ENCODE assay signal across 20 cellular contexts in the genomic region with DNA sequence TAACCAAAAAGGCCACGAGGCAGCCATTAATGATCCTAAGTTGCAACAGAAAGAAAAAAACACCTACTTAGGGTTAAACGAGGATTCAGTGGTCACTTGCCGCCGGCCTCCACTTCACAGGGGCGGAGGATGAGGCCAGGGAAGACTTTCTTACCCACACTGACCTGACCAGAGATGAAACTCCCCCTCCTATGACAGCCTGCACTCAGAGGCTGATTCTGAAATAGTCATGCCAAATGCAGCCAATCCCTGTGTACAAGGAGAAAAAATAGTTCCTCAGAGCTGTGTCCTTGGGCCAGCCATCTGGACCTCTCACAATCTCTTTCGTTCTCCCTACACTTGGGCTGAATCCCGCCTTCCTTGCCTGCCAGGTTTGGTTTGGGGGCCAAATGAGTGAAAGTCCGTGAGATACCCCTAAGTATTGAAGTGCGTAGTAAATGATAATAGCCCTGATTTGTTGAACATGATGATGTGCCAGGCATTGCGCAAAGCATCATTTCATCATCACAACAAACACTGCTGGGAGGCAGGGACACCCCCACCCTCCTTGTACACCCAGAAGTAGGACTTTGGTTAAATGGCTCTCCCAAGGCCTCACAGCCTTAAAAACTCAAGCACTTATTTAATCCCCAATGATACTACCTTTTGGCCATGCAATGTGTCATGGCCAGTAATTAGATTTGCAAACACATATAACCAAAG. TPM values are rescaled to one million over a fixed set of nuclear protein-coding genes. Genes with fewer than 3 reads are reported as not detected.
A peak's percentile ranks its signal among the peaks of the same experiment; 100 is the strongest.
DNase-seq lines count a peak whose midpoint lies in the region; FAIRE-seq and TF ChIP-seq lines count a peak whose summit lies in the region.
"Had no signal": no experiment of that assay in that cellular context is flagged by ENCODE, and none has a peak within 500 bp of the region (broad histone marks: within the 10 kb centered on the region; RNA-seq: fewer than 3 reads in every experiment).

No MANE protein-coding gene starts in this region.

- H3K4me1 Mint-ChIP-seq in activated T-cell treated with anti-CD3 and anti-CD28 coated beads, Interleukin-2, amount 50 U/mL, for 24 hours (ENCODE audit: low read depth) = peaks cover 30% of the 10 kb centered on the region
- H3K4me1 Mint-ChIP-seq in progenitor cell of endocrine pancreas (ENCODE audit: low read depth) = peaks cover 3% of the 10 kb centered on the region

- H2AFZ ChIP-seq in KMS-11 (ENCODE audit: low read depth) (peak overlapping the region; percentile 33; the same call in 1 of the 2 replicates), osteoblast (ENCODE audit: low read length) (no peak overlapping the region)

- no peak overlapping the region for H3K4me3 ChIP-seq in KMS-11 (IDR thresholded peaks at IDR 0.05; ENCODE audit: insufficient read depth, low read depth, low read length)
- peak overlapping the region; percentile 53 for H3K4me3 ChIP-seq in adipocyte (ENCODE audit: low read length)
- H3K4me3 ChIP-seq in osteoblast (ENCODE audit: insufficient read depth, low read length) = no peak overlapping the region
- H3K4me3 ChIP-seq: left lung, mucosa of descending colon, upper lobe of right lung had no signal

- H3K4me2 ChIP-seq in KMS-11 (peak overlapping the region; percentile 79), osteoblast (ENCODE audit: insufficient read depth, low read length) (no peak overlapping the region)

- peak overlapping the region; percentile 78; the same call in 1 of the 2 replicates for H3K27ac ChIP-seq in KMS-11
- no peak overlapping the region for H3K27ac ChIP-seq in osteoblast (ENCODE audit: low read depth, low read length)
- H3K27ac ChIP-seq: left lung, upper lobe of right lung had no signal

- H4K20me1 ChIP-seq in KMS-11 (ENCODE audit: insufficient read depth) (peaks cover 9% of the 10 kb centered on the region; the same call in 1 of the 2 replicates), osteoblast (ENCODE audit: insufficient read depth, low read length) (no peaks in the 10 kb centered on the region)

- peak overlapping the region; percentile 13 for H3K27ac Mint-ChIP-seq in activated T-cell treated with anti-CD3 and anti-CD28 coated beads, Interleukin-2, amount 50 U/mL, for 24 hours
- no peak overlapping the region for H3K27ac Mint-ChIP-seq in progenitor cell of endocrine pancreas

- H3K36me3 ChIP-seq in KMS-11 (ENCODE audit: insufficient read depth) (peaks cover 6% of the 10 kb centered on the region; the same call in 1 of the 2 replicates), adipocyte (ENCODE audit: control insufficient read depth, insufficient read depth, low read length, severe bottlenecking) (no peaks in the 10 kb centered on the region), osteoblast (ENCODE audit: insufficient read depth, low read length) (no peaks in the 10 kb centered on the region)
- H3K36me3 ChIP-seq: left lung, upper lobe of right lung had no signal

- no peak for TF ChIP-seq CTCF in KMS-11 (conservative IDR thresholded peaks at IDR 0.05; ENCODE audit: low read depth, low read length)
- TF ChIP-seq CTCF in osteoblast (IDR thresholded peaks at IDR 0.05; ENCODE audit: extremely low read depth, low read depth, low read length) = no peak
- no peak for TF ChIP-seq CTCF in progenitor cell of endocrine pancreas (IDR thresholded peaks at IDR 0.05; ENCODE audit: unreplicated experiment)
- TF ChIP-seq CTCF in D721Med (IDR thresholded peaks at IDR 0.05; ENCODE audit: insufficient read depth, missing control alignments) = no peak

- peaks cover 28% of the 10 kb centered on the region for H3K4me1 ChIP-seq in KMS-11 (ENCODE audit: low read depth, poor library complexity, severe bottlenecking)
- peaks cover 32% of the 10 kb centered on the region for H3K4me1 ChIP-seq in adipocyte (ENCODE audit: control insufficient read depth, insufficient read depth, low read length)
- peaks cover 3% of the 10 kb centered on the region for H3K4me1 ChIP-seq in osteoblast (ENCODE audit: insufficient read depth, low read length)

- FAIRE-seq in D721Med (lab: Jason Lieb, UNC) = no peak
- FAIRE-seq: colon, H1 had no signal

- H3K79me2 ChIP-seq in KMS-11 (ENCODE audit: insufficient read depth, low read depth) = peaks cover 28% of the 10 kb centered on the region
- H3K79me2 ChIP-seq in osteoblast (ENCODE audit: insufficient read depth, low read length) = no peaks in the 10 kb centered on the region

- H3K9ac ChIP-seq in KMS-11 = peak overlapping the region; percentile 55; the same call in 1 of the 2 replicates
- H3K9ac ChIP-seq in adipocyte (ENCODE audit: low read length) = no peak overlapping the region

- no peak for DNase-seq in activated T-cell treated with anti-CD3 and anti-CD28 coated beads, Interleukin-2, amount 50 U/mL, for 24 hours
- DNase-seq in activated T-cell treated with anti-CD3 and anti-CD28 coated beads, Interleukin-2, amount 50 U/mL, for 48 hours = no peak
- DNase-seq in adipocyte (ENCODE audit: low read depth) (no peak), osteoblast (ENCODE audit: insufficient read length, low spot score, missing footprints) (peak; percentile 39), progenitor cell of endocrine pancreas (ENCODE audit: low spot score, unreplicated experiment) (no peak), D721Med (ENCODE audit: insufficient read length, low spot score) (no peak), NCI-H146 (lab: John Stamatoyannopoulos, UW) (no peak)
- DNase-seq: activated gamma-delta T cell treated with Interleukin-2 at 50 U/mL for 16 hours; left lung; mucosa of descending colon; NCI-H1092; NCI-H2081; NCI-H510A; stimulated activated CD4-positive, alpha-beta T cell treated with anti-CD3 and anti-CD28 coated beads, Interleukin-15, amount 100 ng/mL, for 24 hours; stimulated activated naive CD4-positive, alpha-beta T cell; SW 1271; upper lobe of right lung had no signal

- H3K27me3 ChIP-seq in KMS-11 (ENCODE audit: insufficient read depth, low read depth) (no peaks in the 10 kb centered on the region), adipocyte (replicated peaks; ENCODE audit: control insufficient read depth, insufficient read depth, low read length) (peaks cover 13% of the 10 kb centered on the region), osteoblast (ENCODE audit: insufficient read depth, low read length) (peaks cover 51% of the 10 kb centered on the region)

- H3K27me3 Mint-ChIP-seq in activated T-cell treated with anti-CD3 and anti-CD28 coated beads, Interleukin-2, amount 50 U/mL, for 24 hours = peaks cover 8% of the 10 kb centered on the region
- H3K27me3 Mint-ChIP-seq in progenitor cell of endocrine pancreas = peaks cover 90% of the 10 kb centered on the region

- H3K9me3 ChIP-seq in adipocyte (ENCODE audit: control insufficient read depth, low read length) = no peaks in the 10 kb centered on the region
- no peaks in the 10 kb centered on the region for H3K9me3 ChIP-seq in osteoblast (ENCODE audit: low read depth, low read length)
- H3K9me3 ChIP-seq: left lung, mucosa of descending colon, upper lobe of right lung had no signal

- peaks cover 20% of the 10 kb centered on the region for H3K36me3 Mint-ChIP-seq in activated T-cell treated with anti-CD3 and anti-CD28 coated beads, Interleukin-2, amount 50 U/mL, for 24 hours (ENCODE audit: low read depth)
- no peaks in the 10 kb centered on the region for H3K36me3 Mint-ChIP-seq in progenitor cell of endocrine pancreas (ENCODE audit: insufficient read depth)

- no peak overlapping the region for H3K4me3 Mint-ChIP-seq in activated T-cell treated with anti-CD3 and anti-CD28 coated beads, Interleukin-2, amount 50 U/mL, for 24 hours
- no peak overlapping the region for H3K4me3 Mint-ChIP-seq in progenitor cell of endocrine pancreas (ENCODE audit: low read depth)

- no peaks in the 10 kb centered on the region for H3K9me3 Mint-ChIP-seq in activated T-cell treated with anti-CD3 and anti-CD28 coated beads, Interleukin-2, amount 50 U/mL, for 24 hours
- H3K9me3 Mint-ChIP-seq in progenitor cell of endocrine pancreas (ENCODE audit: low read depth) = no peaks in the 10 kb centered on the region

RNA-seq across cellular contexts. Expression of gene IRF4, which starts 3.2 kb away (rescaled TPM):
- total RNA-seq in osteoblast (under 0.01 TPM in 2 replicates), progenitor cell of endocrine pancreas (0.04 TPM in 1 of 2 replicates, not detected in the other)
